17 cellular contexts compared by ENCODE assay signal in the genomic region with DNA sequence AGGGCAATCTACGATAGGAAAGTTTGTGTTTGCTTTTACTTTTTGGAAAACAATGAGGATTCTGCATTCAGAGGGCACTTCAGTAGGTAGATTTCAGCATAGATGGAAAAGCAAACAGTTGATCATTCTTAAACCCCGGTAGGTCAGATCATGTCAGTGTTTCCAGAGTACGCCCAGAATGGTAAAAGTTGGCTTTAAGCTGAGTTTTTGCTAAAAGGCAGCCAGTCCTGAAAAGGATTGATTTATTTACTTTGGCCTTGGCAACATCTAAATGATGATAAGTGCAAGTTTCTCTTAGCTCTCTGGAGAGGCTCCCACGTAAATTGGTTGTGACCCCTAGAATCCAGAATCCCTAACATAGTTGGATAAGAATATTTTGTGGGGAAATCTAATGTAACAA.
A peak's percentile ranks its signal among the peaks of the same experiment; 100 is the strongest.
DNase-seq lines count a peak whose midpoint lies in the region; ATAC-seq, FAIRE-seq and TF ChIP-seq lines count a peak whose summit lies in the region.
"Had no signal": no experiment of that assay in that cellular context is flagged by ENCODE, and none has a peak within 500 bp of the region (broad histone marks: within the 10 kb centered on the region; RNA-seq: fewer than 3 reads in every experiment).

No MANE protein-coding gene starts in this region.

- ATAC-seq in right cardiac atrium: peak; percentile 90 to 91
- ATAC-seq in pancreas: peak; percentile 50 to 75 (median 67)
- no peak for ATAC-seq in HG02623 (IDR thresholded peaks at IDR 0.05; ENCODE audit: unreplicated experiment)

- H3K27me3 ChIP-seq in right cardiac atrium (ENCODE audit: control insufficient read depth, insufficient read depth) (no peaks in the 10 kb centered on the region), pancreas (no peaks in the 10 kb centered on the region), transverse colon (no peaks in the 10 kb centered on the region)

- 50% methylated on average over 4 of the region's 4 CpGs for WGBS in right cardiac atrium
- WGBS in pancreas, 2 donors: 7 to 10% methylated on average over 4 of the region's 4 CpGs
- 72 to 73% methylated on average over 3 to 4 of the region's 4 CpGs for WGBS in transverse colon (ENCODE audit: low coverage in 1 of 2), 2 donors

- H3K4me1 ChIP-seq in right cardiac atrium (ENCODE audit: control insufficient read depth, insufficient read depth, low read length) (no peaks in the 10 kb centered on the region), pancreas (peaks cover 3 to 10% (median 3%) of the 10 kb centered on the region in 3 donors), transverse colon (peaks cover 0 to 4% (median 0%) of the 10 kb centered on the region in 4 donors)

- in situ Hi-C loops in transverse colon (cut with MboI; ENCODE audit: low pct_ligation_motif_present in 1 of 4, low pct_unique_long_range_greater_than_20kb in 1 of 4, low sequenced_read_pairs in 3 of 4): loop anchor here in 2 of 4 donors (25.0 kb wide), 1 partner anchor 192 kb away; the partner anchor contains the start of gene NPPC (in 2 of the 2)

- DNase-seq in cardiac fibroblast (ENCODE audit: low read depth in 2 of 2) (peak; percentile 11 to 49), right cardiac atrium (no peak), pancreas (no peak), amygdala (lab: John Stamatoyannopoulos, UW) (no peak), transverse colon (no peak)
- DNase-seq: DMS153, EL, H9, IMR-90, Kasumi-1, NCI-H1105 treated with DMSO at 0.1 percent for 48 hours, NCI-H187 treated with DMSO at 0.1 percent for 48 hours, NCI-H446, NCI-H69, OCI-M1 had no signal

- intact Hi-C loops in right cardiac atrium (cut with DNase I): no loop called here
- intact Hi-C loops in pancreas (cut with DNase I): no loop called here
- intact Hi-C loops in transverse colon (cut with DNase I; ENCODE audit: low total_unique reads): no loop called here

- no peak overlapping the region for H3K4me3 ChIP-seq in cardiac fibroblast (replicated peaks in 1 of 2; ENCODE audit: low read depth in 2 of 2, low read length in 2 of 2)
- H3K4me3 ChIP-seq in right cardiac atrium (ENCODE audit: low read length): no peak overlapping the region
- H3K4me3 ChIP-seq in pancreas: no peak overlapping the region
- no peak overlapping the region for H3K4me3 ChIP-seq in transverse colon

- H3K9me3 ChIP-seq in KOPT-K1 (ENCODE audit: insufficient read depth, low read length, poor library complexity, severe bottlenecking): no peaks in the 10 kb centered on the region
- no peaks in the 10 kb centered on the region for H3K9me3 ChIP-seq in right cardiac atrium (ENCODE audit: control insufficient read depth, low read length)
- H3K9me3 ChIP-seq in pancreas: no peaks in the 10 kb centered on the region
- no peaks in the 10 kb centered on the region for H3K9me3 ChIP-seq in transverse colon

- TF ChIP-seq CTCF in cardiac fibroblast (IDR thresholded peaks at IDR 0.05; ENCODE audit: low read depth, low read length) (no peak), pancreas (IDR thresholded peaks at IDR 0.05) (no peak), transverse colon (IDR thresholded peaks at IDR 0.05) (no peak)

- TF ChIP-seq EP300 in transverse colon (IDR thresholded peaks at IDR 0.05; ENCODE audit: low read depth): no peak

- no peak for FAIRE-seq in pancreas (lab: Jason Lieb, UNC)

- H3K36me3 ChIP-seq in KOPT-K1 (ENCODE audit: insufficient read depth, low read length): peaks cover 20% of the 10 kb centered on the region; the same call in 1 of the 2 replicates
- no peaks in the 10 kb centered on the region for H3K36me3 ChIP-seq in pancreas
- peaks cover 0 to 16% (median 0%) of the 10 kb centered on the region in 4 donors for H3K36me3 ChIP-seq in transverse colon

- H3K27ac ChIP-seq in KOPT-K1 (ENCODE audit: low read depth, low read length, poor library complexity, severe bottlenecking) (peak overlapping the region; percentile 46), right cardiac atrium (ENCODE audit: low read length) (no peak overlapping the region), pancreas (peak overlapping the region in 1 of 4 donors; percentile 0), transverse colon (no peak overlapping the region)

- no peak for TF ChIP-seq POLR2A in transverse colon (IDR thresholded peaks at IDR 0.05)

Comparison
In these comparisons a context has a peak if more than half of its experiments do, and no peak if none do; other contexts are left out.
1. DNase-seq: peak in cardiac fibroblast (2 of 2); none in right cardiac atrium (0 of 3), pancreas (0 of 6), amygdala (0 of 56) and transverse colon (single experiment).